17 cellular contexts compared by ENCODE assay signal in genomic region chr5:110297152-110297670, GRCh38.
"Had no signal": no experiment of that assay in that cellular context is flagged by ENCODE, and none has a peak within 500 bp of the region (broad histone marks: within the 10 kb centered on the region; RNA-seq: fewer than 3 reads in every experiment).

No MANE protein-coding gene starts in this region.

- DNase-seq: activated CD4-positive, alpha-beta T cell treated with anti-CD3 and anti-CD28 coated beads for 4 hours; activated CD8-positive, alpha-beta memory T cell treated with anti-CD3 and anti-CD28 coated beads, Interleukin-2, amount 10 ng/mL, durations not matched to agents 7 days and 5 days; activated effector memory CD4-positive, alpha-beta T cell treated with Interleukin-2 at 50 U/mL for 16 hours; activated naive CD4-positive, alpha-beta T cell; activated T-cell treated with anti-CD3 and anti-CD28 coated beads, Interleukin-2, amount 50 U/mL, for 24 hours; aorta; caudate nucleus; NCI-H1105 treated with DMSO at 0.1 percent for 48 hours; NCI-H1694; NCI-H2171; NCI-H510A treated with DMSO at 0.1 percent for 48 hours; NCI-H69; NK-92 treated with Interleukin-12 subunit alpha and Interleukin-12 subunit beta, amount 100 ng/mL, for 24 hours; Peyer's patch; Right ventricle myocardium superior; SJCRH30; WERI-Rb-1 had no signal
